In the genomic region with DNA sequence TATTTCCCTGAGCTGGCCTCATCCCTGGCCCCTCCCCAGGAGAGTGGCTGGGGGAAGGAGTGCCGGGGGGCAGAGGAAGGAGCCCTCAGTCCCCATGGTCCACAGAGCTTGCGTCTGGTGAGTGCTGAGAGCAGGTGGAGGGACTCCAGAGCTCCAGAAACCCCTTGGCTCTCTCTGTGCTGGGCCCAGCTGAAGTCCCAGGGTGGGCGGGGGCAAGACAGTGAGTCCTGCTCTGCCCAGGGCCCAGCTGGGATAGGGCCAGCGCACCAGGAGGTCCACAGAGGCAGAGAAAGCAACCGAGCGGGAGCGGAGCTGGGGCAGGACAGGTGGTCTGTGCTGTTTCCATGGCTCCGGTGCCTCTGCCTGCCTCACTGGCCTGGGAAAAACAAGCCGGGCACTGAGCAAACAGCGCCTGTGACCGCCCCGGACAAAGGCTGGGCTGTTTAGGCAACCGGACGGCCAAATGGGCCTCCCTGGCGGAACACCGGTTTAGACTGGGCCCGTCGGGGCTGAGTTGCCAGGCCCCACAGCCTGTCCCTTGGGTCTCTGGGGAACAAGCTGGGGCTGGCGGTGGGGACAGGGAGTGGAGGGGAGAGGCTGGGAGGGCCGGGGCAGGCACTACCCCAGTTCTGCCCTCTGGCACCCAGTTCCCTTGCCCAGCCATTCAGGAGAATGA, we compare ENCODE assay signal across 12 cellular contexts. TPM values are rescaled to one million over a fixed set of nuclear protein-coding genes. Genes with fewer than 3 reads are reported as not detected.
DNase-seq lines count a peak whose midpoint lies in the region; ATAC-seq and TF ChIP-seq lines count a peak whose summit lies in the region.
"Had no signal": no experiment of that assay in that cellular context is flagged by ENCODE, and none has a peak within 500 bp of the region (broad histone marks: within the 10 kb centered on the region; RNA-seq: fewer than 3 reads in every experiment).

No MANE protein-coding gene starts in this region.

- H3K4me1 ChIP-seq in neutrophil (ENCODE audit: control insufficient read depth in 1 of 2, insufficient read depth in 1 of 2, low read depth in 1 of 2, low read length in 1 of 2) (peaks cover 77 to 79% of the 10 kb centered on the region in 2 experiments), upper lobe of right lung (peaks cover 43% of the 10 kb centered on the region), HAP-1 (peaks cover 8% of the 10 kb centered on the region)

- H3K27ac ChIP-seq in neutrophil (peak overlapping the region; percentile 89), upper lobe of right lung (no peak overlapping the region)
- H3K27ac ChIP-seq: VCaP had no signal

- H3K4me3 ChIP-seq in neutrophil (ENCODE audit: low read depth in 1 of 2, low read length in 1 of 2): peak overlapping the region in 1 of 2 experiments; percentile 4
- no peak overlapping the region for H3K4me3 ChIP-seq in upper lobe of right lung
- H3K4me3 ChIP-seq in HAP-1: no peak overlapping the region

- in situ Hi-C loops in HAP-1 (cut with MboI; ENCODE audit: low sequenced_read_pairs): loop anchor here (5.0 to 10.0 kb wide), 2 partner anchors 64 to 106 kb away; no protein-coding TSS in a partner anchor

- TF ChIP-seq CTCF in neutrophil (IDR thresholded peaks at IDR 0.05) (no peak), upper lobe of right lung (IDR thresholded peaks at IDR 0.05) (no peak)

- no peaks in the 10 kb centered on the region for H3K27me3 ChIP-seq in neutrophil
- no peaks in the 10 kb centered on the region for H3K27me3 ChIP-seq in upper lobe of right lung
- H3K27me3 ChIP-seq in HAP-1 (ENCODE audit: low read depth): no peaks in the 10 kb centered on the region

- H3K36me3 ChIP-seq in neutrophil: no peaks in the 10 kb centered on the region
- H3K36me3 ChIP-seq in upper lobe of right lung: no peaks in the 10 kb centered on the region
- no peaks in the 10 kb centered on the region; the same call in 1 of the 2 replicates for H3K36me3 ChIP-seq in HAP-1 (replicated peaks)

- ATAC-seq in left cardiac atrium (no peak), upper lobe of right lung (no peak)

- DNase-seq in NCI-H345 (lab: John Stamatoyannopoulos, UW): peak; percentile 9
- DNase-seq in NCI-H345 treated with DMSO at 0.1 percent for 48 hours (lab: John Stamatoyannopoulos, UW; ENCODE audit: unreplicated experiment): no peak
- peak; percentile 26 for DNase-seq in left cardiac atrium
- peak; percentile 62 for DNase-seq in upper lobe of right lung
- no peak for DNase-seq in MV-4-11 (lab: John Stamatoyannopoulos, UW)
- DNase-seq in cerebellar nuclear complex (lab: John Stamatoyannopoulos, UW): no peak
- DNase-seq in HAP-1 (ENCODE audit: low spot score in 2 of 2): no peak
- DNase-seq: DMS79, naive B cell, RPMI8226 had no signal

- intact Hi-C loops in left cardiac atrium (cut with DNase I) (no loop called here), upper lobe of right lung (cut with DNase I) (no loop called here)

- H3K9me3 ChIP-seq in neutrophil: no peaks in the 10 kb centered on the region
- H3K9me3 ChIP-seq in upper lobe of right lung: no peaks in the 10 kb centered on the region
- H3K9me3 ChIP-seq in HAP-1: 0 out of 2 replicates have a peak, but pooled peaks cover 4% of the 10 kb centered on the region

RNA-seq across cellular contexts. Expression of gene WNT7B, which starts 34.1 kb away (rescaled TPM):
- total RNA-seq in left cardiac atrium (not detected), upper lobe of right lung (5.4 TPM)

Comparison
In these comparisons a context has a peak if more than half of its experiments do, and no peak if none do; other contexts are left out.
1. DNase-seq: peak in NCI-H345 (single experiment), left cardiac atrium (single experiment) and upper lobe of right lung (single experiment); none in NCI-H345 treated with DMSO at 0.1 percent for 48 hours (single experiment), MV-4-11 (single experiment), cerebellar nuclear complex (0 of 2) and HAP-1 (0 of 2).